8 cellular contexts compared by ENCODE assay signal in the genomic region with DNA sequence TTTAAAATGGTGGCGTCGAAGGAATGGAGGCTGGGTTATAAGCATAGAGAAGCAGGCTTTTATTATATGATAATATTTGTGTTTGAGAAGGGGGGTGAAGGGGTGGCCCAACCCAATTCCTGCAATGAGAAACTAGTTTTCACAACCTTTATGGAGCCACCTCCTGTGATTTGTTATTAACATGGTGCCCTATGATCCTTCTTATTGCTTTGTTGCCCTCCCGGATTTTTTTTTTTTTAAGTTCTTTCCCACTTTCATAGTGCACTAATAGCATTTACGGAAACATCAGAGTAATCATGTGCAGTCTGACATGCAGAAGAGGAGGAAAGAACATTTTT. TPM values are rescaled to one million over a fixed set of nuclear protein-coding genes. Genes with fewer than 3 reads are reported as not detected.
DNase-seq lines count a peak whose midpoint lies in the region; ATAC-seq and TF ChIP-seq lines count a peak whose summit lies in the region.

No MANE protein-coding gene starts in this region.

- ATAC-seq in CD4-positive, CD25-positive, alpha-beta regulatory T cell (ENCODE audit: low read depth in 2 of 2) = no peak

- H3K9me3 Mint-ChIP-seq in CD4-positive, CD25-positive, alpha-beta regulatory T cell = peaks cover 0 to 8% (median 0%) of the 10 kb centered on the region in 7 donors
- no peaks in the 10 kb centered on the region for H3K9me3 Mint-ChIP-seq in neural crest cell

- no peak overlapping the region for H3K4me3 ChIP-seq in CD4-positive, CD25-positive, alpha-beta regulatory T cell (ENCODE audit: low read depth, low read length)
- H3K4me3 ChIP-seq in MG63 (peak overlapping the region; percentile 67), endocrine pancreas (ENCODE audit: control insufficient read depth, insufficient read depth, low read length) (peak overlapping the region; percentile 92)

- H3K4me1 ChIP-seq in CD4-positive, CD25-positive, alpha-beta regulatory T cell (ENCODE audit: control insufficient read depth, insufficient read depth, low read length, poor library complexity, severe bottlenecking) = peaks cover 12% of the 10 kb centered on the region
- no peaks in the 10 kb centered on the region for H3K4me1 ChIP-seq in endocrine pancreas (ENCODE audit: control insufficient read depth, insufficient read depth, low read length)

- no peak for TF ChIP-seq CTCF in neural crest cell (conservative IDR thresholded peaks at IDR 0.05)

- H3K9me3 ChIP-seq in CD4-positive, CD25-positive, alpha-beta regulatory T cell (ENCODE audit: control insufficient read depth in 2 of 2, low read length in 2 of 2) = no peaks in the 10 kb centered on the region
- no peaks in the 10 kb centered on the region for H3K9me3 ChIP-seq in MG63
- no peaks in the 10 kb centered on the region for H3K9me3 ChIP-seq in endocrine pancreas (ENCODE audit: control insufficient read depth, low read length)

- H3K27ac ChIP-seq in CD4-positive, CD25-positive, alpha-beta regulatory T cell (ENCODE audit: insufficient read depth, low read length, poor library complexity, severe bottlenecking) = no peak overlapping the region

- peaks cover 0 to 17% (median 10%) of the 10 kb centered on the region in 4 donors for H3K4me1 Mint-ChIP-seq in CD4-positive, CD25-positive, alpha-beta regulatory T cell
- H3K4me1 Mint-ChIP-seq in neural crest cell = peaks cover 24% of the 10 kb centered on the region

- H3K27me3 Mint-ChIP-seq in CD4-positive, CD25-positive, alpha-beta regulatory T cell = peaks cover 70% of the 10 kb centered on the region
- no peaks in the 10 kb centered on the region for H3K27me3 Mint-ChIP-seq in neural crest cell (ENCODE audit: low read depth)

- no peak overlapping the region for H3K27ac Mint-ChIP-seq in CD4-positive, CD25-positive, alpha-beta regulatory T cell
- peak overlapping the region; percentile 96 for H3K27ac Mint-ChIP-seq in neural crest cell (ENCODE audit: unreplicated experiment)

- H3K36me3 ChIP-seq in CD4-positive, CD25-positive, alpha-beta regulatory T cell (ENCODE audit: control insufficient read depth, insufficient read depth, low read length) = no peaks in the 10 kb centered on the region
- H3K36me3 ChIP-seq in MG63 = no peaks in the 10 kb centered on the region
- H3K36me3 ChIP-seq in endocrine pancreas (ENCODE audit: control insufficient read depth, insufficient read depth, low read length) = no peaks in the 10 kb centered on the region

- no peak for DNase-seq in CD4-positive, CD25-positive, alpha-beta regulatory T cell
- no peak for DNase-seq in MG63
- no peak for DNase-seq in neural crest cell (ENCODE audit: low read depth, low spot score)
- no peak for DNase-seq in NCI-H446 treated with DMSO at 0.1 percent for 48 hours (lab: John Stamatoyannopoulos, UW)
- no peak for DNase-seq in activated gamma-delta T cell (lab: John Stamatoyannopoulos, UW)
- DNase-seq in effector CD8-positive, alpha-beta T cell (lab: John Stamatoyannopoulos, UW) = no peak
- DNase-seq in cerebellar nuclear complex (lab: John Stamatoyannopoulos, UW) = no peak

- peak overlapping the region; percentile 67 to 94 (median 74) for H3K4me3 Mint-ChIP-seq in CD4-positive, CD25-positive, alpha-beta regulatory T cell
- peak overlapping the region; percentile 95 for H3K4me3 Mint-ChIP-seq in neural crest cell

- H3K9ac ChIP-seq in endocrine pancreas (ENCODE audit: control insufficient read depth, insufficient read depth, low read length) = peak overlapping the region; percentile 65

- H3K36me3 Mint-ChIP-seq in CD4-positive, CD25-positive, alpha-beta regulatory T cell = no peaks in the 10 kb centered on the region
- H3K36me3 Mint-ChIP-seq in neural crest cell (ENCODE audit: low read depth) = peaks cover 2% of the 10 kb centered on the region

- peaks cover 44% of the 10 kb centered on the region for H3K27me3 ChIP-seq in CD4-positive, CD25-positive, alpha-beta regulatory T cell (ENCODE audit: control insufficient read depth, insufficient read depth, low read length)
- H3K27me3 ChIP-seq in MG63 = no peaks in the 10 kb centered on the region
- H3K27me3 ChIP-seq in endocrine pancreas (ENCODE audit: control insufficient read depth, insufficient read depth, low read length) = no peaks in the 10 kb centered on the region

RNA-seq across cellular contexts. Expression of a gene that starts 0.3 kb away (rescaled TPM):
- total RNA-seq in CD4-positive, CD25-positive, alpha-beta regulatory T cell = not detected
- polyA plus RNA-seq in CD4-positive, CD25-positive, alpha-beta regulatory T cell = under 1 TPM in 1 of 4 donors, not detected in 3; 0.26 TPM
- 3.1 TPM in 1 of 2 replicates, not detected in the other for total RNA-seq in MG63 (2014; rRNA removed; shearing (Covaris generic); ENCODE audit: low replicate concordance)
- 15.7 and 18.2 TPM in 2 replicates for total RNA-seq in neural crest cell
